In genomic region chr10:119782981-119783664, GRCh38 we compare ENCODE assay signal across 29 cellular contexts. TPM values are rescaled to one million over a fixed set of nuclear protein-coding genes. Genes with fewer than 3 reads are reported as not detected.
A peak's percentile ranks its signal among the peaks of the same experiment; 100 is the strongest.
DNase-seq lines count a peak whose midpoint lies in the region; ATAC-seq, FAIRE-seq and TF ChIP-seq lines count a peak whose summit lies in the region.
"Had no signal": no experiment of that assay in that cellular context is flagged by ENCODE, and none has a peak within 500 bp of the region (broad histone marks: within the 10 kb centered on the region; RNA-seq: fewer than 3 reads in every experiment).

No MANE protein-coding gene starts in this region.

- no peak overlapping the region for H3K4me3 ChIP-seq in A673 (ENCODE audit: low read depth, low read length, poor library complexity, severe bottlenecking)
- H3K4me3 ChIP-seq: left ventricle myocardium inferior, psoas muscle, sigmoid colon had no signal

- intact Hi-C loops in A673 (cut with micrococcal nuclease; ENCODE audit: unreplicated experiment), result no loop called here
- intact Hi-C loops in activated naive CD4-positive, alpha-beta T cell treated with anti-CD3 and anti-CD28 coated beads for 36 hours (cut with micrococcal nuclease), result no loop called here

- TF ChIP-seq POLR2A in GM12891 (IDR thresholded peaks at IDR 0.05; ENCODE audit: low read depth, low read length), result no peak

- POLR2A ChIA-PET in A673 (lab: Charles Lee; ENCODE audit: low non-redundant PET) (no interaction called here), T-cell (lab: Charles Lee) (no interaction called here)

- peaks cover 19% of the 10 kb centered on the region for H3K4me1 Mint-ChIP-seq in activated naive CD4-positive, alpha-beta T cell treated with anti-CD3 and anti-CD28 coated beads for 36 hours (ENCODE audit: low read depth)
- H3K4me1 Mint-ChIP-seq in T-cell, result peaks cover 29 to 42% (median 33%) of the 10 kb centered on the region in 3 donors

- FAIRE-seq in GM12891 (lab: Jason Lieb, UNC), result peak; percentile 56
- FAIRE-seq: urothelium cell line had no signal

- no peak overlapping the region for H3K27ac Mint-ChIP-seq in activated naive CD4-positive, alpha-beta T cell treated with anti-CD3 and anti-CD28 coated beads for 36 hours
- no peak overlapping the region for H3K27ac Mint-ChIP-seq in T-cell
- H3K27ac Mint-ChIP-seq: activated CD8-positive, alpha-beta T cell treated with anti-CD3 and anti-CD28 coated beads for 36 hours; activated naive CD8-positive, alpha-beta T cell treated with anti-CD3 and anti-CD28 coated beads, Interleukin-2, amount 10 ng/mL, durations not matched to agents 7 days and 5 days; activated T-helper 2 cell treated with anti-CD3 and anti-CD28 coated beads, Interferon-gamma antibody, Interleukin-2, Interleukin-4, amounts not matched to agents 10 μg/mL and 5 μg/mL and 100 μg/mL, durations not matched to agents 14 hours and 24 hours and 36 hours; dendritic cell treated with granulocyte-macrophage colony-stimulating factor and Interleukin-4, amounts not matched to agents 40 ng/mL and 50 ng/mL, for 4 days; HFFc6; T-helper 17 cell had no signal

- DNase-seq in A673 (ENCODE audit: low spot score), result peak; percentile 26
- DNase-seq in GM12891 (ENCODE audit: insufficient read length, low spot score), result no peak
- peak; percentile 55 for DNase-seq in RPMI8226
- peak; percentile 36 for DNase-seq in fibroblast of peridontal ligament (ENCODE audit: extremely low read depth)
- DNase-seq in activated naive CD4-positive, alpha-beta T cell treated with anti-CD3 and anti-CD28 coated beads for 36 hours, result no peak
- DNase-seq in activated gamma-delta T cell treated with Interleukin-2 at 50 U/mL for 16 hours, result no peak
- no peak for DNase-seq in T-cell
- DNase-seq in central memory CD4-positive, alpha-beta T cell, result no peak
- DNase-seq: 8988T; activated CD4-positive, alpha-beta T cell treated with anti-CD3 and anti-CD28 coated beads for 1 hour; activated CD8-positive, alpha-beta T cell treated with anti-CD3 and anti-CD28 coated beads for 36 hours; activated naive CD8-positive, alpha-beta T cell treated with anti-CD3 and anti-CD28 coated beads, Interleukin-2, amount 10 ng/mL, durations not matched to agents 7 days and 5 days; Caco-2; caudate nucleus; DMS79; GOT3; HFFc6; left ventricle myocardium inferior; NCI-H1092 treated with DMSO at 0.1 percent for 48 hours; NCI-H1930; NCI-H524 treated with DMSO at 0.1 percent for 48 hours; psoas muscle; sigmoid colon; stimulated activated CD4-positive, alpha-beta T cell treated with anti-CD3 and anti-CD28 coated beads, Interleukin-4, amount 100 ng/mL, for 4 hours; stimulated activated naive CD4-positive, alpha-beta T cell; T-helper 17 cell had no signal

- no peak for TF ChIP-seq CTCF in A673 (conservative IDR thresholded peaks at IDR 0.05; ENCODE audit: low read depth, low read length)

- BruUV-seq in A673 (replicated peaks; lab: Mats Ljungman, UMichigan), result no TSS peak

- CTCF ChIA-PET in A673 (lab: Charles Lee), result interaction anchor here (0.6 kb wide), 1 partner anchor 15 kb away, joined by 3 read pairs; no protein-coding TSS in a partner anchor
- CTCF ChIA-PET in activated naive CD4-positive, alpha-beta T cell treated with anti-CD3 and anti-CD28 coated beads for 36 hours (lab: Charles Lee), result interaction anchor here (0.9 kb wide), 1 partner anchor 77 kb away, joined by 3 read pairs; no protein-coding TSS in a partner anchor
- CTCF ChIA-PET in T-cell (lab: Charles Lee), result no interaction called here

- no peak overlapping the region for H3K4me3 Mint-ChIP-seq in activated naive CD4-positive, alpha-beta T cell treated with anti-CD3 and anti-CD28 coated beads for 36 hours
- no peak overlapping the region for H3K4me3 Mint-ChIP-seq in T-cell
- H3K4me3 Mint-ChIP-seq: activated CD8-positive, alpha-beta T cell treated with anti-CD3 and anti-CD28 coated beads for 36 hours; activated naive CD8-positive, alpha-beta T cell treated with anti-CD3 and anti-CD28 coated beads, Interleukin-2, amount 10 ng/mL, durations not matched to agents 7 days and 5 days; dendritic cell treated with granulocyte-macrophage colony-stimulating factor and Interleukin-4, amounts not matched to agents 40 ng/mL and 50 ng/mL, for 4 days; HFFc6; T-helper 17 cell had no signal

- peak overlapping the region; percentile 35 for H3K27ac ChIP-seq in A673 (ENCODE audit: low read depth, low read length, poor library complexity, severe bottlenecking)
- H3K27ac ChIP-seq: left ventricle myocardium inferior, psoas muscle, sigmoid colon had no signal

- H3K27me3 Mint-ChIP-seq in activated naive CD4-positive, alpha-beta T cell treated with anti-CD3 and anti-CD28 coated beads for 36 hours (ENCODE audit: low read depth), result no peaks in the 10 kb centered on the region
- H3K27me3 Mint-ChIP-seq in T-cell, result no peaks in the 10 kb centered on the region
- H3K27me3 Mint-ChIP-seq: activated CD8-positive, alpha-beta T cell treated with anti-CD3 and anti-CD28 coated beads for 36 hours; activated naive CD8-positive, alpha-beta T cell treated with anti-CD3 and anti-CD28 coated beads, Interleukin-2, amount 10 ng/mL, durations not matched to agents 7 days and 5 days; T-helper 17 cell had no signal

- H3K36me3 Mint-ChIP-seq in activated naive CD4-positive, alpha-beta T cell treated with anti-CD3 and anti-CD28 coated beads for 36 hours (ENCODE audit: low read depth), result no peaks in the 10 kb centered on the region
- peaks cover 11% of the 10 kb centered on the region for H3K36me3 Mint-ChIP-seq in T-cell

- ATAC-seq in T-cell (replicated peaks in 1 of 4), result no peak
- ATAC-seq: activated CD8-positive, alpha-beta T cell treated with anti-CD3 and anti-CD28 coated beads for 36 hours; psoas muscle; T-helper 17 cell had no signal

- no peaks in the 10 kb centered on the region for H3K36me3 ChIP-seq in A673 (ENCODE audit: insufficient read depth, low read length, poor library complexity, severe bottlenecking)
- H3K36me3 ChIP-seq: left ventricle myocardium inferior, sigmoid colon had no signal

- no peaks in the 10 kb centered on the region for H3K9me3 ChIP-seq in A673 (ENCODE audit: low read depth, low read length, poor library complexity, severe bottlenecking)
- H3K9me3 ChIP-seq: Caco-2, left ventricle myocardium inferior, psoas muscle, sigmoid colon had no signal

- H3K4me1 ChIP-seq in A673 (ENCODE audit: insufficient read depth, low read length, poor library complexity, severe bottlenecking), result peaks cover 50% of the 10 kb centered on the region

- H3K9me3 Mint-ChIP-seq in activated naive CD4-positive, alpha-beta T cell treated with anti-CD3 and anti-CD28 coated beads for 36 hours, result no peaks in the 10 kb centered on the region
- no peaks in the 10 kb centered on the region for H3K9me3 Mint-ChIP-seq in T-cell
- H3K9me3 Mint-ChIP-seq: activated CD8-positive, alpha-beta T cell treated with anti-CD3 and anti-CD28 coated beads for 36 hours; activated naive CD8-positive, alpha-beta T cell treated with anti-CD3 and anti-CD28 coated beads, Interleukin-2, amount 10 ng/mL, durations not matched to agents 7 days and 5 days; activated T-helper 2 cell treated with anti-CD3 and anti-CD28 coated beads, Interferon-gamma antibody, Interleukin-2, Interleukin-4, amounts not matched to agents 10 μg/mL and 5 μg/mL and 100 μg/mL, durations not matched to agents 14 hours and 24 hours and 36 hours; dendritic cell treated with granulocyte-macrophage colony-stimulating factor and Interleukin-4, amounts not matched to agents 40 ng/mL and 50 ng/mL, for 4 days; HFFc6 had no signal

- no peaks in the 10 kb centered on the region for H3K27me3 ChIP-seq in A673 (replicated peaks; ENCODE audit: insufficient read depth, low read depth, low read length, poor library complexity)
- H3K27me3 ChIP-seq: sigmoid colon had no signal

TF ChIP-seq in GM12891, 5 proteins besides CTCF, POLR2A, EP300 and RAD21:
- TF ChIP-seq POU2F2 (IDR thresholded peaks at IDR 0.05; ENCODE audit: low read depth, low read length) (0 out of 2 replicates have a peak, but pooled peaks have one; percentile 14), POLR2AphosphoS5 (IDR thresholded peaks at IDR 0.05; ENCODE audit: low read depth, low read length) (no peak)

RNA-seq across cellular contexts. Expression of gene INPP5F, which starts 57.3 kb away (rescaled TPM):
- total RNA-seq in A673 (2021), result 20.0 and 22.0 TPM in 2 replicates
- 8.2 TPM for polyA plus RNA-seq in GM12891 (2012; ENCODE audit: low read depth, missing spikeins)
- total RNA-seq in activated naive CD4-positive, alpha-beta T cell treated with anti-CD3 and anti-CD28 coated beads for 36 hours, result 10 to 100 TPM; 10.5 to 10.9 TPM
- total RNA-seq in T-cell, result 10 to 100 TPM in 2 of 5 donors, 1 to 10 TPM in 3; 7.3 to 13.7 (median 9.8) TPM

Comparison
In these comparisons a context has a peak if more than half of its experiments do, and no peak if none do; other contexts are left out.
1. DNase-seq: peak in A673 (single experiment), RPMI8226 (single experiment) and fibroblast of peridontal ligament (single experiment); none in GM12891 (single experiment), activated naive CD4-positive, alpha-beta T cell treated with anti-CD3 and anti-CD28 coated beads for 36 hours (single experiment), activated gamma-delta T cell treated with Interleukin-2 at 50 U/mL for 16 hours (single experiment), T-cell (0 of 34) and central memory CD4-positive, alpha-beta T cell (single experiment).
2. CTCF ChIA-PET loops: an anchor here in A673 (0.6 kb wide) and activated naive CD4-positive, alpha-beta T cell treated with anti-CD3 and anti-CD28 coated beads for 36 hours (0.9 kb wide); none called in T-cell.